ENCODE assay signal across 27 cellular contexts in the genomic region with DNA sequence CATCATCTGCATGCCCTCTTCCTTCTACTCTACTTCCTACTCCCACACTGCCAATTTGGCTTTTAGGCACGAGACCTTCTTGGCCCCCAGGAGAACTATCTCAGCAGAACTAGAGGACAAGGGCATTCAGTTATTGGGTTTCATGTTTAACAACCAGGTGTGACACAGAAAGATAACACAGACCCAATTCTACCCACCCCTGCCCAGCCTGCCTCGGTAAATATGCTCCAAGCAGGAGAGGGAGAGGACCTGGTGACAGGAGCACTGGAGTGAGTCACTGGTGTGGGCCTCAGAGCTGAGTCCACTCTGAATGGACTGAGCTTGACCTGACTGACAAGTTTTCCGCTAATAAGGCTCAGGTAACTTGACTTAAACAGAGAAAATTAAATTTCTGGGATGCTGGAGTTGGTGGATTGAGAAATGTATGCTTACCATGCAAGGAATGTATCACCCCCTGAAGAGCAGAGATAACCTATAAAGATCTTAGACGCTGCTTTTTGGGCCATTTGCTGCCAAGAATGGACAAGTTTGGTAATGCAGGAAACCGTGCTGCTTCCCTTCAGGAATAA. TPM values are rescaled to one million over a fixed set of nuclear protein-coding genes. Genes with fewer than 3 reads are reported as not detected.
DNase-seq lines count a peak whose midpoint lies in the region; ATAC-seq, FAIRE-seq and TF ChIP-seq lines count a peak whose summit lies in the region.
"Had no signal": no experiment of that assay in that cellular context is flagged by ENCODE, and none has a peak within 500 bp of the region (broad histone marks: within the 10 kb centered on the region; RNA-seq: fewer than 3 reads in every experiment).

No MANE protein-coding gene starts in this region.

- POLR2A ChIA-PET in K562 (lab: Yijun Ruan, JAX) (interaction anchor here (2.3 kb wide), 1 partner anchor 9 kb away, joined by 5 read pairs; no protein-coding TSS in a partner anchor), OCI-LY7 (lab: Charles Lee) (interaction anchor here (0.5 to 0.8 kb wide), 2 partner anchors 11 to 94 kb away, joined by 3 read pairs; no protein-coding TSS in a partner anchor)

- H3K4me3 ChIP-seq in K562: no peak overlapping the region
- no peak overlapping the region for H3K4me3 ChIP-seq in left lung
- no peak overlapping the region for H3K4me3 ChIP-seq in retinal pigment epithelial cell (ENCODE audit: low read length)
- no peak overlapping the region for H3K4me3 ChIP-seq in OCI-LY7 (ENCODE audit: low read depth, low read length, poor library complexity, severe bottlenecking)

- in situ Hi-C loops in K562 (cut with MboI): no loop called here

- no peak for TF ChIP-seq RAD21 in K562 (CRISPR knock-in tag; conservative IDR thresholded peaks at IDR 0.05 in 1 of 2, IDR thresholded peaks at IDR 0.05 in 1 of 2)

- TF ChIP-seq POLR2A in K562 (conservative IDR thresholded peaks at IDR 0.05): no peak

- H3K4me2 ChIP-seq in K562 (ENCODE audit: insufficient read depth, low read length) (peak overlapping the region; percentile 56), OCI-LY7 (ENCODE audit: low read length) (no peak overlapping the region)

- CTCF ChIA-PET in K562 (lab: Yijun Ruan, JAX; ENCODE audit: low intra/inter-chr PET ratio) (no interaction called here), OCI-LY7 (lab: Charles Lee; ENCODE audit: unreplicated experiment) (no interaction called here)

- no peaks in the 10 kb centered on the region for H3K9me2 ChIP-seq in OCI-LY7 (ENCODE audit: insufficient read depth, low read length)

- no peak for TF ChIP-seq EP300 in K562 (IDR thresholded peaks at IDR 0.05; ENCODE audit: low read length)

- TF ChIP-seq CTCF in K562 (IDR thresholded peaks at IDR 0.05 in 2 of 3, conservative IDR thresholded peaks at IDR 0.05 in 1 of 3; ENCODE audit: insufficient read depth in 2 of 3, low read depth in 1 of 3, low read length in 3 of 3): no peak
- no peak for TF ChIP-seq CTCF in left lung (IDR thresholded peaks at IDR 0.05)
- TF ChIP-seq CTCF in retinal pigment epithelial cell (conservative IDR thresholded peaks at IDR 0.05; ENCODE audit: low read depth, low read length): no peak
- TF ChIP-seq CTCF in OCI-LY7 (conservative IDR thresholded peaks at IDR 0.05; ENCODE audit: low read length): no peak

- peak; percentile 20 for DNase-seq in M059J (ENCODE audit: low read depth)
- DNase-seq in K562 (ENCODE audit: extremely low read depth in 1 of 4, low spot score in 3 of 4): peak in 3 of 4 experiments; percentile 17 to 61 (median 28)
- DNase-seq in left lung: no peak
- DNase-seq in retinal pigment epithelial cell (ENCODE audit: low read depth): peak; percentile 3
- no peak for DNase-seq in HuH-7.5 (ENCODE audit: low spot score)
- no peak for DNase-seq in OCI-LY7 (ENCODE audit: low spot score)
- DNase-seq: activated CD4-positive, alpha-beta T cell treated with anti-CD3 and anti-CD28 coated beads for 36 hours; activated CD8-positive, alpha-beta T cell treated with anti-CD3 and anti-CD28 coated beads, Interleukin-2, amount 10 ng/mL, durations not matched to agents 7 days and 5 days; activated T-cell treated with anti-CD3 and anti-CD28 coated beads for 4 hours; C1 segment of cervical spinal cord; DMS79; effector CD8-positive, alpha-beta T cell; glutamatergic neuron; naive B cell; NCI-H1105; NCI-H187 treated with DMSO at 0.1 percent for 48 hours; NCI-H524 treated with DMSO at 0.1 percent for 48 hours; nucleus accumbens; stimulated activated CD4-positive, alpha-beta T cell treated with anti-CD3 and anti-CD28 coated beads, Interleukin-15, amount 100 ng/mL, for 24 hours; stimulated activated CD4-positive, alpha-beta T cell treated with anti-CD3 and anti-CD28 coated beads, Interleukin-4, amount 100 ng/mL, for 4 hours; substantia nigra had no signal

- peaks cover 7 to 27% of the 10 kb centered on the region in 2 experiments for H3K4me1 ChIP-seq in K562 (replicated peaks in 1 of 2; ENCODE audit: control insufficient read depth in 2 of 2, insufficient read depth in 2 of 2, low read length in 2 of 2)
- no peaks in the 10 kb centered on the region for H3K4me1 ChIP-seq in left lung
- no peaks in the 10 kb centered on the region for H3K4me1 ChIP-seq in OCI-LY7 (ENCODE audit: insufficient read depth, low read length, poor library complexity, severe bottlenecking)

- no peaks in the 10 kb centered on the region for H3K36me3 ChIP-seq in K562 (ENCODE audit: control insufficient read depth, insufficient read depth, low read length)
- no peaks in the 10 kb centered on the region for H3K36me3 ChIP-seq in left lung
- H3K36me3 ChIP-seq in OCI-LY7 (ENCODE audit: insufficient read depth, low read length): no peaks in the 10 kb centered on the region

- H3K27me3 ChIP-seq in K562 (ENCODE audit: control insufficient read depth in 2 of 2, insufficient read depth in 2 of 2, low read length in 2 of 2): no peaks in the 10 kb centered on the region
- H3K27me3 ChIP-seq in left lung: no peaks in the 10 kb centered on the region

- H3K79me2 ChIP-seq in K562 (ENCODE audit: control insufficient read depth, insufficient read depth, low read length) (no peaks in the 10 kb centered on the region), OCI-LY7 (ENCODE audit: insufficient read depth, low read depth, low read length) (no peaks in the 10 kb centered on the region)

- no peaks in the 10 kb centered on the region for H3K9me3 ChIP-seq in K562 (replicated peaks; ENCODE audit: control insufficient read depth, insufficient read depth, low read depth, low read length)
- H3K9me3 ChIP-seq in left lung: no peaks in the 10 kb centered on the region
- H3K9me3 ChIP-seq in OCI-LY7 (ENCODE audit: low read length): no peaks in the 10 kb centered on the region

- intact Hi-C loops in K562 (cut with micrococcal nuclease): no loop called here
- intact Hi-C loops in left lung (cut with DNase I): no loop called here
- intact Hi-C loops in OCI-LY7 (cut with micrococcal nuclease; ENCODE audit: unreplicated experiment): no loop called here

- peak; percentile 49 for FAIRE-seq in K562 (lab: Jason Lieb, UNC)
- FAIRE-seq: G401.6, islet of Langerhans had no signal

- no peaks in the 10 kb centered on the region for H3K9me1 ChIP-seq in K562 (ENCODE audit: control insufficient read depth, insufficient read depth, low read length)

- H3K9ac ChIP-seq in K562 (ENCODE audit: insufficient read depth in 1 of 2, low read depth in 2 of 2, low read length in 2 of 2): no peak overlapping the region

- H4K20me1 ChIP-seq in K562 (replicated peaks; ENCODE audit: control insufficient read depth, insufficient read depth, low read length) (no peaks in the 10 kb centered on the region), OCI-LY7 (ENCODE audit: insufficient read depth, low read length) (no peaks in the 10 kb centered on the region)

- BruUV-seq in K562 (replicated peaks; lab: Mats Ljungman, UMichigan): no TSS peak
- BruUV-seq in OCI-LY7 (replicated peaks; lab: Mats Ljungman, UMichigan): no TSS peak

- 7% methylated on average over 5 of the region's 5 CpGs for WGBS in K562 (ENCODE audit: insufficient coverage, low coverage, missing lambda C conversion rate)

- peak overlapping the region; percentile 54 for H2AFZ ChIP-seq in K562 (ENCODE audit: low read depth, low read length)
- no peak overlapping the region for H2AFZ ChIP-seq in OCI-LY7 (ENCODE audit: low read length)

- H3K27ac ChIP-seq in K562 (ENCODE audit: extremely low read depth, low read depth, low read length) (no peak overlapping the region), left lung (no peak overlapping the region), OCI-LY7 (ENCODE audit: low read depth, low read length, poor library complexity, severe bottlenecking) (no peak overlapping the region)
- H3K27ac ChIP-seq: epithelial cell of prostate had no signal

- peak; percentile 82 for ATAC-seq in K562
- ATAC-seq in left lung: peak; percentile 34
- ATAC-seq in HG03159 (IDR thresholded peaks at IDR 0.05; ENCODE audit: unreplicated experiment): no peak
- no peak for ATAC-seq in GM18870 (IDR thresholded peaks at IDR 0.05; ENCODE audit: unreplicated experiment)
- ATAC-seq: activated CD4-positive, alpha-beta T cell treated with anti-CD3 and anti-CD28 coated beads for 36 hours; activated CD8-positive, alpha-beta T cell treated with anti-CD3 and anti-CD28 coated beads, Interleukin-2, amount 10 ng/mL, durations not matched to agents 7 days and 5 days; activated naive CD4-positive, alpha-beta T cell treated with anti-CD3 and anti-CD28 coated beads, Interleukin-2, amount 50 U/mL, for 72 hours had no signal

RNA-seq across cellular contexts. Expression of gene CASP3, which starts 52.5 kb away (rescaled TPM):
- 29.0 and 37.9 TPM in 2 replicates for total RNA-seq in M059J (2014; rRNA removed; shearing (Covaris generic))
- 3.0 and 10.7 TPM in 2 replicates for total RNA-seq in K562 (2011; cell fraction: chromatin; rRNA removed; ENCODE audit: low replicate concordance)
- 3.0 and 3.9 TPM in 2 replicates for total RNA-seq in K562 (2011; cell fraction: nucleolus; rRNA removed)
- total RNA-seq in K562 (2011; cell fraction: nucleoplasm; rRNA removed): 5.9 and 10.9 TPM in 2 replicates
- 22.0 and 24.9 TPM in 2 replicates for total RNA-seq in K562 (2014; rRNA removed)
- 38.3 and 41.2 TPM in 2 replicates for total RNA-seq in K562 (2014; rRNA removed; fragmentation: Illumina TruSeq; extraction: Trizol)
- 37.9 and 40.1 TPM in 2 replicates for total RNA-seq in K562 (2015; rRNA removed; fragmentation: Illumina TruSeq; extraction: Trizol)
- 26.4 and 28.7 TPM in 2 replicates for total RNA-seq in K562 (2021)
- polyA plus RNA-seq in K562 (2011; rRNA removed): 32.8 and 38.6 TPM in 2 replicates
- 6.6 and 15.4 TPM in 2 replicates for polyA plus RNA-seq in K562 (2011; cell fraction: cytosol; rRNA removed)
- polyA plus RNA-seq in K562 (2011; cell fraction: nucleus; rRNA removed): 7.5 and 12.3 TPM in 2 replicates
- polyA plus RNA-seq in K562 (2012): 25.0 and 26.4 TPM in 2 replicates
- 31.4 and 31.8 TPM in 2 replicates for polyA plus RNA-seq in K562 (2014; fragmentation: Illumina TruSeq; extraction: Trizol)
- 10 to 100 TPM; 17.6 to 39.3 TPM for polyA plus RNA-seq in K562 (2014; fragmentation: Nextera tagmentation; extraction: Ambion mirVana)
- 29.9 and 30.3 TPM in 2 replicates for polyA plus RNA-seq in K562 (2014; rRNA removed)
- polyA minus RNA-seq in K562 (2011; rRNA and poly(A)+ RNA removed): 21.6 and 22.6 TPM in 2 replicates
- 8.4 and 10.9 TPM in 2 replicates for polyA minus RNA-seq in K562 (2011; cell fraction: cytosol; rRNA and poly(A)+ RNA removed)
- 2.6 and 6.4 TPM in 2 replicates for polyA minus RNA-seq in K562 (2011; cell fraction: nucleus; rRNA and poly(A)+ RNA removed)
- total RNA-seq in left lung: 10 to 100 TPM; 19.1 to 23.5 TPM
- 25.8 and 29.5 TPM in 2 replicates for total RNA-seq in OCI-LY7 (2014; rRNA removed; shearing (Covaris generic))
- total RNA-seq in OCI-LY7 (2022): 39.2 and 44.7 TPM in 2 replicates

RNA-seq across cellular contexts. Expression of gene PRIMPOL, which starts 52.8 kb away (rescaled TPM):
- 16.3 and 20.2 TPM in 2 replicates for total RNA-seq in M059J (2014; rRNA removed; shearing (Covaris generic))
- total RNA-seq in K562 (2011; cell fraction: chromatin; rRNA removed; ENCODE audit: low replicate concordance): 17.5 and 57.3 TPM in 2 replicates
- 7.0 and 11.7 TPM in 2 replicates for total RNA-seq in K562 (2011; cell fraction: nucleolus; rRNA removed)
- 14.9 and 18.1 TPM in 2 replicates for total RNA-seq in K562 (2011; cell fraction: nucleoplasm; rRNA removed)
- total RNA-seq in K562 (2014; rRNA removed) (11.3 and 16.8 TPM in 2 replicates), K562 (2014; rRNA removed; fragmentation: Illumina TruSeq; extraction: Trizol) (22.5 and 25.4 TPM in 2 replicates), K562 (2015; rRNA removed; fragmentation: Illumina TruSeq; extraction: Trizol) (19.5 and 23.3 TPM in 2 replicates), K562 (2021) (14.3 and 14.9 TPM in 2 replicates), left lung (10 to 100 TPM; 11.8 to 15.8 TPM), OCI-LY7 (2022) (19.3 and 23.4 TPM in 2 replicates)
- polyA plus RNA-seq in K562 (2011; rRNA removed) (30.0 and 32.0 TPM in 2 replicates), K562 (2014; fragmentation: Illumina TruSeq; extraction: Trizol) (16.1 and 17.9 TPM in 2 replicates), K562 (2014; fragmentation: Nextera tagmentation; extraction: Ambion mirVana) (10 to 100 TPM; 11.0 to 14.2 TPM), K562 (2014; rRNA removed) (14.7 and 19.2 TPM in 2 replicates)
- polyA plus RNA-seq in K562 (2011; cell fraction: cytosol; rRNA removed): 3.4 and 10.0 TPM in 2 replicates
- polyA plus RNA-seq in K562 (2011; cell fraction: nucleus; rRNA removed): 8.5 and 20.0 TPM in 2 replicates
- 18.2 and 22.5 TPM in 2 replicates for polyA plus RNA-seq in K562 (2012)
- polyA minus RNA-seq in K562 (2011; rRNA and poly(A)+ RNA removed): 11.3 and 11.9 TPM in 2 replicates
- polyA minus RNA-seq in K562 (2011; cell fraction: cytosol; rRNA and poly(A)+ RNA removed): 4.1 and 4.6 TPM in 2 replicates
- 4.6 and 9.6 TPM in 2 replicates for polyA minus RNA-seq in K562 (2011; cell fraction: nucleus; rRNA and poly(A)+ RNA removed)
- 8.8 and 9.2 TPM in 2 replicates for total RNA-seq in OCI-LY7 (2014; rRNA removed; shearing (Covaris generic))

Comparison
In these comparisons a context has a peak if more than half of its experiments do, and no peak if none do; other contexts are left out.
1. DNase-seq: peak in M059J (single experiment), K562 (3 of 4) and retinal pigment epithelial cell (single experiment); none in left lung (0 of 2), HuH-7.5 (single experiment) and OCI-LY7 (single experiment).
2. ATAC-seq: peak in K562 (single experiment) and left lung (single experiment); none in HG03159 (single experiment) and GM18870 (single experiment).